ENCODE assay signal across 17 cellular contexts in genomic region chr4:95000076-95000648, GRCh38.
DNase-seq lines count a peak whose midpoint lies in the region; ATAC-seq and TF ChIP-seq lines count a peak whose summit lies in the region.
"Had no signal": no experiment of that assay in that cellular context is flagged by ENCODE, and none has a peak within 500 bp of the region (broad histone marks: within the 10 kb centered on the region; RNA-seq: fewer than 3 reads in every experiment).

No MANE protein-coding gene starts in this region.

- peaks cover 11% of the 10 kb centered on the region for H3K4me1 ChIP-seq in GM23338 (ENCODE audit: insufficient read depth)
- H3K4me1 ChIP-seq in thoracic aorta (ENCODE audit: control insufficient read depth in 1 of 2, low read depth in 2 of 2), result peaks cover 14 to 33% of the 10 kb centered on the region in 2 donors
- H3K4me1 ChIP-seq: BLaER1 had no signal

- no peaks in the 10 kb centered on the region for H3K9me3 ChIP-seq in thoracic aorta
- H3K9me3 ChIP-seq: BLaER1 had no signal

- no peak for DNase-seq in GM23338 (ENCODE audit: low spot score)
- DNase-seq in SK-N-DZ (ENCODE audit: low spot score), result peak; percentile 25
- peak; percentile 3 for DNase-seq in iris pigment epithelial cell (ENCODE audit: low read depth)
- no peak for DNase-seq in thoracic aorta (ENCODE audit: low spot score)
- no peak for DNase-seq in T-helper 2 cell
- no peak for DNase-seq in NCI-H2171 treated with DMSO at 0.1 percent for 48 hours (lab: John Stamatoyannopoulos, UW)
- no peak for DNase-seq in MCF 10A (ENCODE audit: unreplicated experiment)
- DNase-seq: AML-193; CD4-positive, alpha-beta memory T cell; DMS53; DND-41; EL; GOT3; H7; KG1 had no signal

- no peaks in the 10 kb centered on the region for H3K79me2 ChIP-seq in GM23338 (replicated peaks; ENCODE audit: insufficient read depth)

- H3K36me3 Mint-ChIP-seq in GM23338 (ENCODE audit: low read depth), result no peaks in the 10 kb centered on the region
- peaks cover 5% of the 10 kb centered on the region for H3K36me3 Mint-ChIP-seq in MCF 10A (ENCODE audit: insufficient read depth, unreplicated experiment)
- H3K36me3 Mint-ChIP-seq: CD14-positive monocyte; CD4-positive, alpha-beta memory T cell had no signal

- H3K27ac Mint-ChIP-seq in GM23338 (no peak overlapping the region; the same call in 1 of the 2 replicates), MCF 10A (ENCODE audit: low read depth, unreplicated experiment) (no peak overlapping the region)
- H3K27ac Mint-ChIP-seq: CD14-positive monocyte had no signal

- H3K4me1 Mint-ChIP-seq in GM23338, result peaks cover 15% of the 10 kb centered on the region
- peaks cover 12% of the 10 kb centered on the region for H3K4me1 Mint-ChIP-seq in MCF 10A (ENCODE audit: insufficient read depth, unreplicated experiment)

- no peaks in the 10 kb centered on the region for H3F3A ChIP-seq in GM23338 (replicated peaks; ENCODE audit: low read depth)

- H3K27me3 ChIP-seq in GM23338 (ENCODE audit: insufficient read depth), result no peaks in the 10 kb centered on the region
- H3K27me3 ChIP-seq in thoracic aorta (replicated peaks; ENCODE audit: insufficient read depth), result no peaks in the 10 kb centered on the region
- H3K27me3 ChIP-seq: BLaER1 had no signal

- CTCF ChIA-PET in MCF 10A (lab: Yijun Ruan, JAX), result interaction anchor here (0.7 to 1.0 kb wide), 2 partner anchors 17 to 45 kb away, joined by 3 read pairs; no protein-coding TSS in a partner anchor

- H3K9me2 ChIP-seq in GM23338 (ENCODE audit: insufficient read depth), result no peaks in the 10 kb centered on the region

- no peaks in the 10 kb centered on the region for H4K20me1 ChIP-seq in GM23338 (replicated peaks; ENCODE audit: insufficient read depth)
- H4K20me1 ChIP-seq: BLaER1 had no signal

- TF ChIP-seq CTCF in GM23338 (conservative IDR thresholded peaks at IDR 0.05; ENCODE audit: low read depth in 2 of 2) (no peak), thoracic aorta (IDR thresholded peaks at IDR 0.05) (no peak), MCF 10A (IDR thresholded peaks at IDR 0.05; ENCODE audit: unreplicated experiment) (no peak)

- H3K4me3 ChIP-seq in GM23338 (no peak overlapping the region), thoracic aorta (peak overlapping the region; percentile 19)
- H3K4me3 ChIP-seq: BLaER1 had no signal

- H3K27me3 Mint-ChIP-seq in GM23338 (ENCODE audit: insufficient read depth, low read depth, poor library complexity) (no peaks in the 10 kb centered on the region), MCF 10A (ENCODE audit: insufficient read depth, unreplicated experiment) (no peaks in the 10 kb centered on the region)
- H3K27me3 Mint-ChIP-seq: CD4-positive, alpha-beta memory T cell had no signal

- H3K4me3 Mint-ChIP-seq in GM23338 (no peak overlapping the region), MCF 10A (ENCODE audit: unreplicated experiment) (no peak overlapping the region)
- H3K4me3 Mint-ChIP-seq: CD14-positive monocyte; CD4-positive, alpha-beta memory T cell had no signal

- H3K4me2 ChIP-seq in GM23338, result no peak overlapping the region
- H3K4me2 ChIP-seq: BLaER1 had no signal

- ATAC-seq in GM23338 (no peak), thoracic aorta (ENCODE audit: insufficient number of reproducible peaks, low FRiP score, low read depth) (no peak)

- peak overlapping the region; percentile 45; the same call in 1 of the 2 replicates for H2AFZ ChIP-seq in GM23338

- POLR2A ChIA-PET in MCF 10A (lab: Yijun Ruan, JAX), result no interaction called here

- no peak overlapping the region for H3K27ac ChIP-seq in GM23338 (ENCODE audit: low read depth)
- H3K27ac ChIP-seq in thoracic aorta, result no peak overlapping the region
- H3K27ac ChIP-seq: BLaER1 had no signal

- no TSS peak for BruUV-seq in MCF 10A (replicated peaks; lab: Mats Ljungman, UMichigan)

- intact Hi-C loops in MCF 10A (cut with micrococcal nuclease), result no loop called here

- H3K9me3 Mint-ChIP-seq in GM23338, result no peaks in the 10 kb centered on the region
- no peaks in the 10 kb centered on the region for H3K9me3 Mint-ChIP-seq in MCF 10A (ENCODE audit: unreplicated experiment)
- H3K9me3 Mint-ChIP-seq: CD4-positive, alpha-beta memory T cell had no signal

- H3K36me3 ChIP-seq in GM23338 (ENCODE audit: insufficient read depth), result no peaks in the 10 kb centered on the region
- no peaks in the 10 kb centered on the region for H3K36me3 ChIP-seq in thoracic aorta
- H3K36me3 ChIP-seq: BLaER1 had no signal

TF ChIP-seq in GM23338, 12 proteins besides CTCF, POLR2A, EP300 and RAD21 (continues in another document):
- TF ChIP-seq STAT1 (IDR thresholded peaks at IDR 0.05; ENCODE audit: unreplicated experiment) (no peak), REST (IDR thresholded peaks at IDR 0.05; ENCODE audit: unreplicated experiment) (no peak), ZNF331 (CRISPR knock-in tag; IDR thresholded peaks at IDR 0.05; ENCODE audit: low read depth) (no peak), EZH2 (IDR thresholded peaks at IDR 0.05; ENCODE audit: low read depth, unreplicated experiment) (no peak)

Comparison
In these comparisons a context has a peak if more than half of its experiments do, and no peak if none do; other contexts are left out.
1. DNase-seq: peak in SK-N-DZ (single experiment) and iris pigment epithelial cell (single experiment); none in GM23338 (single experiment), thoracic aorta (single experiment), T-helper 2 cell (0 of 5), NCI-H2171 treated with DMSO at 0.1 percent for 48 hours (single experiment) and MCF 10A (single experiment).